In genomic region chr4:166941629-166942028, GRCh38 we compare ENCODE assay signal across 15 cellular contexts.
DNase-seq lines count a peak whose midpoint lies in the region; ATAC-seq and TF ChIP-seq lines count a peak whose summit lies in the region.
"Had no signal": no experiment of that assay in that cellular context is flagged by ENCODE, and none has a peak within 500 bp of the region (broad histone marks: within the 10 kb centered on the region; RNA-seq: fewer than 3 reads in every experiment).

No MANE protein-coding gene starts in this region.

- H3K36me3 ChIP-seq in Panc1 (ENCODE audit: control insufficient read depth, insufficient read depth, low read length) (no peaks in the 10 kb centered on the region), mesendoderm (ENCODE audit: control insufficient read depth, insufficient read depth, low read length) (no peaks in the 10 kb centered on the region)

- no peak overlapping the region for H2AK5ac ChIP-seq in mesendoderm (ENCODE audit: low read length)

- H3K9me3 Mint-ChIP-seq in activated CD4-positive, alpha-beta T cell treated with anti-CD3 and anti-CD28 coated beads, Interleukin-2, amount 10 ng/mL, durations not matched to agents 7 days and 5 days: peaks cover 3% of the 10 kb centered on the region

- no peak overlapping the region for H3K27ac Mint-ChIP-seq in activated CD4-positive, alpha-beta T cell treated with anti-CD3 and anti-CD28 coated beads, Interleukin-2, amount 10 ng/mL, durations not matched to agents 7 days and 5 days
- H3K27ac Mint-ChIP-seq: activated CD8-positive, alpha-beta memory T cell treated with anti-CD3 and anti-CD28 coated beads, Interleukin-2, amount 10 ng/mL, durations not matched to agents 7 days and 5 days; natural killer cell treated with Interleukin-12 subunit alpha and Interleukin-12 subunit beta and Interleukin-15 and Interleukin-18, amount 100 ng/mL, for 72 hours had no signal

- no peak overlapping the region for H2BK15ac ChIP-seq in mesendoderm (replicated peaks; ENCODE audit: low read depth)

- no TSS peak for BruUV-seq in Panc1 (replicated peaks; lab: Mats Ljungman, UMichigan)

- H3K4me3 Mint-ChIP-seq in activated CD4-positive, alpha-beta T cell treated with anti-CD3 and anti-CD28 coated beads, Interleukin-2, amount 10 ng/mL, durations not matched to agents 7 days and 5 days: no peak overlapping the region
- H3K4me3 Mint-ChIP-seq: activated CD8-positive, alpha-beta memory T cell treated with anti-CD3 and anti-CD28 coated beads, Interleukin-2, amount 10 ng/mL, durations not matched to agents 7 days and 5 days; natural killer cell treated with Interleukin-12 subunit alpha and Interleukin-12 subunit beta and Interleukin-15 and Interleukin-18, amount 100 ng/mL, for 72 hours had no signal

- H2BK120ac ChIP-seq in mesendoderm (ENCODE audit: low read depth, low read length): no peak overlapping the region

- no peaks in the 10 kb centered on the region for H3K27me3 ChIP-seq in Panc1 (ENCODE audit: control insufficient read depth, insufficient read depth, low read length)
- no peaks in the 10 kb centered on the region for H3K27me3 ChIP-seq in mesendoderm (ENCODE audit: insufficient read depth, low read length, poor library complexity)

- no peak overlapping the region for H4K5ac ChIP-seq in mesendoderm (ENCODE audit: low read length)

- no peak overlapping the region for H3K4ac ChIP-seq in mesendoderm (ENCODE audit: low read depth, low read length)

- WGBS in mesendoderm (ENCODE audit: extremely low coverage, insufficient coverage, low lambda C conversion rate): no CpG with 5 or more reads among the region's 6 CpGs

- no peak overlapping the region for H3K23ac ChIP-seq in mesendoderm (ENCODE audit: low read length)

- peak; percentile 20 for DNase-seq in activated CD4-positive, alpha-beta T cell treated with anti-CD3 and anti-CD28 coated beads for 48 hours
- no peak for DNase-seq in activated CD4-positive, alpha-beta T cell treated with anti-CD3 and anti-CD28 coated beads, Interleukin-2, amount 10 ng/mL, durations not matched to agents 7 days and 5 days
- DNase-seq in Panc1 (ENCODE audit: low read depth, low spot score) (peak; percentile 7), mesendoderm (peak; percentile 13), NCI-H2107 treated with DMSO at 0.1 percent for 48 hours (lab: John Stamatoyannopoulos, UW; ENCODE audit: unreplicated experiment) (no peak), NCI-H345 treated with DMSO at 0.1 percent for 48 hours (lab: John Stamatoyannopoulos, UW; ENCODE audit: unreplicated experiment) (no peak)
- DNase-seq in activated CD8-positive, alpha-beta memory T cell treated with anti-CD3 and anti-CD28 coated beads, Interleukin-2, amount 50 U/mL, for 4 hours: no peak
- DNase-seq: 8988T; activated CD8-positive, alpha-beta memory T cell treated with anti-CD3 and anti-CD28 coated beads, Interleukin-2, amount 10 ng/mL, durations not matched to agents 7 days and 5 days; DMS 273 treated with DMSO at 0.1 percent for 48 hours; Karpas-422; NCI-H2227 treated with DMSO at 0.1 percent for 48 hours; SK-N-SH had no signal

- peak; percentile 73 for ATAC-seq in HG02759 (IDR thresholded peaks at IDR 0.05; ENCODE audit: unreplicated experiment)
- ATAC-seq in Panc1: no peak
- ATAC-seq: activated CD8-positive, alpha-beta memory T cell treated with anti-CD3 and anti-CD28 coated beads, Interleukin-2, amount 10 ng/mL, durations not matched to agents 7 days and 5 days had no signal

- no peaks in the 10 kb centered on the region for H3K36me3 Mint-ChIP-seq in activated CD4-positive, alpha-beta T cell treated with anti-CD3 and anti-CD28 coated beads, Interleukin-2, amount 10 ng/mL, durations not matched to agents 7 days and 5 days (ENCODE audit: low read depth)
- H3K36me3 Mint-ChIP-seq: activated CD8-positive, alpha-beta memory T cell treated with anti-CD3 and anti-CD28 coated beads, Interleukin-2, amount 10 ng/mL, durations not matched to agents 7 days and 5 days; natural killer cell treated with Interleukin-12 subunit alpha and Interleukin-12 subunit beta and Interleukin-15 and Interleukin-18, amount 100 ng/mL, for 72 hours had no signal

- no peaks in the 10 kb centered on the region for H3K4me1 ChIP-seq in Panc1 (ENCODE audit: control insufficient read depth, insufficient read depth, low read length)
- H3K4me1 ChIP-seq in mesendoderm (ENCODE audit: control insufficient read depth, low read depth, low read length): no peaks in the 10 kb centered on the region

- H2BK5ac ChIP-seq in mesendoderm (ENCODE audit: low read length): no peak overlapping the region

- in situ Hi-C loops in Panc1 (cut with HindIII; ENCODE audit: low pct_unique_long_range_greater_than_20kb, low sequenced_read_pairs): no loop called here

- H3K9me3 ChIP-seq in Panc1 (ENCODE audit: control insufficient read depth, insufficient read depth, low read depth, low read length): no peaks in the 10 kb centered on the region
- H3K9me3 ChIP-seq: SK-N-SH had no signal

- no peaks in the 10 kb centered on the region for H3K79me2 ChIP-seq in mesendoderm (ENCODE audit: control insufficient read depth, insufficient read depth, low read length)

- H3K4me1 Mint-ChIP-seq in activated CD4-positive, alpha-beta T cell treated with anti-CD3 and anti-CD28 coated beads, Interleukin-2, amount 10 ng/mL, durations not matched to agents 7 days and 5 days: no peaks in the 10 kb centered on the region
- H3K4me1 Mint-ChIP-seq: activated CD8-positive, alpha-beta memory T cell treated with anti-CD3 and anti-CD28 coated beads, Interleukin-2, amount 10 ng/mL, durations not matched to agents 7 days and 5 days had no signal

- no peak overlapping the region for H3K9ac ChIP-seq in mesendoderm (ENCODE audit: low read length)
- H3K9ac ChIP-seq: SK-N-SH had no signal

- H3K56ac ChIP-seq in mesendoderm (ENCODE audit: low read length): no peak overlapping the region

- TF ChIP-seq CTCF in Panc1 (IDR thresholded peaks at IDR 0.05): no peak

- POLR2A ChIA-PET in activated CD4-positive, alpha-beta T cell treated with anti-CD3 and anti-CD28 coated beads, Interleukin-2, amount 10 ng/mL, durations not matched to agents 7 days and 5 days (lab: Charles Lee): no interaction called here
- POLR2A ChIA-PET in Panc1 (lab: Charles Lee): no interaction called here

- H3K27me3 Mint-ChIP-seq in activated CD4-positive, alpha-beta T cell treated with anti-CD3 and anti-CD28 coated beads, Interleukin-2, amount 10 ng/mL, durations not matched to agents 7 days and 5 days: no peaks in the 10 kb centered on the region
- H3K27me3 Mint-ChIP-seq: activated CD8-positive, alpha-beta memory T cell treated with anti-CD3 and anti-CD28 coated beads, Interleukin-2, amount 10 ng/mL, durations not matched to agents 7 days and 5 days; natural killer cell treated with Interleukin-12 subunit alpha and Interleukin-12 subunit beta and Interleukin-15 and Interleukin-18, amount 100 ng/mL, for 72 hours had no signal

- no peaks in the 10 kb centered on the region for H3K79me1 ChIP-seq in mesendoderm (ENCODE audit: low read length)

- CTCF ChIA-PET in activated CD4-positive, alpha-beta T cell treated with anti-CD3 and anti-CD28 coated beads, Interleukin-2, amount 10 ng/mL, durations not matched to agents 7 days and 5 days (lab: Charles Lee): no interaction called here
- CTCF ChIA-PET in Panc1 (lab: Charles Lee): no interaction called here

- no peak overlapping the region for H4K8ac ChIP-seq in mesendoderm (ENCODE audit: low read depth, low read length)

- H3K4me2 ChIP-seq in mesendoderm (ENCODE audit: low read length): no peak overlapping the region
- H3K4me2 ChIP-seq: SK-N-SH had no signal

- H3K27ac ChIP-seq in Panc1 (ENCODE audit: low read length): no peak overlapping the region
- H3K27ac ChIP-seq in mesendoderm (ENCODE audit: low read depth, low read length): no peak overlapping the region

- intact Hi-C loops in Panc1 (cut with micrococcal nuclease; ENCODE audit: unreplicated experiment): no loop called here

- peak overlapping the region; percentile 51 for H3K18ac ChIP-seq in mesendoderm (ENCODE audit: low read length)

- H3K4me3 ChIP-seq in Panc1 (ENCODE audit: low read depth in 2 of 2, low read length in 2 of 2): no peak overlapping the region
- no peak overlapping the region for H3K4me3 ChIP-seq in mesendoderm (ENCODE audit: low read length)

Comparison
In these comparisons a context has a peak if more than half of its experiments do, and no peak if none do; other contexts are left out.
1. DNase-seq: peak in activated CD4-positive, alpha-beta T cell treated with anti-CD3 and anti-CD28 coated beads for 48 hours (single experiment), Panc1 (single experiment) and mesendoderm (single experiment); none in activated CD4-positive, alpha-beta T cell treated with anti-CD3 and anti-CD28 coated beads, Interleukin-2, amount 10 ng/mL, durations not matched to agents 7 days and 5 days (single experiment), activated CD8-positive, alpha-beta memory T cell treated with anti-CD3 and anti-CD28 coated beads, Interleukin-2, amount 50 U/mL, for 4 hours (single experiment), NCI-H2107 treated with DMSO at 0.1 percent for 48 hours (single experiment) and NCI-H345 treated with DMSO at 0.1 percent for 48 hours (single experiment).